ENCODE assay signal across 16 cellular contexts in genomic region chr4:38490753-38491446, GRCh38.
DNase-seq lines count a peak whose midpoint lies in the region; ATAC-seq, FAIRE-seq and TF ChIP-seq lines count a peak whose summit lies in the region.
"Had no signal": no experiment of that assay in that cellular context is flagged by ENCODE, and none has a peak within 500 bp of the region (broad histone marks: within the 10 kb centered on the region; RNA-seq: fewer than 3 reads in every experiment).

No MANE protein-coding gene starts in this region.

- POLR2A ChIA-PET in CD4-positive, alpha-beta T cell (lab: Charles Lee): interaction anchor here (1.1 to 1.3 kb wide), 5 partner anchors 8 to 184 kb away, joined by 3 to 6 read pairs (median 3); no protein-coding TSS in a partner anchor
- POLR2A ChIA-PET in K562 (lab: Yijun Ruan, JAX): no interaction called here
- POLR2A ChIA-PET in naive thymus-derived CD4-positive, alpha-beta T cell (lab: Charles Lee): interaction anchor here (0.8 to 3.5 kb wide), 6 partner anchors 8 to 176 kb away, joined by 3 to 17 read pairs (median 4); no protein-coding TSS in a partner anchor

- H3K36me3 ChIP-seq in K562 (ENCODE audit: control insufficient read depth, insufficient read depth, low read length) (no peaks in the 10 kb centered on the region), ascending aorta (no peaks in the 10 kb centered on the region), gastrocnemius medialis (no peaks in the 10 kb centered on the region)
- no peaks in the 10 kb centered on the region for H3K36me3 ChIP-seq in naive thymus-derived CD4-positive, alpha-beta T cell (ENCODE audit: control insufficient read depth in 2 of 3, insufficient read depth in 3 of 3, low read length in 3 of 3)
- H3K36me3 ChIP-seq: adrenal gland, thoracic aorta had no signal

- H3K4me3 Mint-ChIP-seq in CD4-positive, alpha-beta T cell: peak overlapping the region; percentile 73
- no peak overlapping the region for H3K4me3 Mint-ChIP-seq in Calu3 (ENCODE audit: low read depth, unreplicated experiment)
- peak overlapping the region in 8 of 10 donors; percentile 56 to 85 (median 77) for H3K4me3 Mint-ChIP-seq in naive thymus-derived CD4-positive, alpha-beta T cell

- H3K4me2 ChIP-seq in K562 (ENCODE audit: insufficient read depth, low read length): no peak overlapping the region

- intact Hi-C loops in CD4-positive, alpha-beta T cell (cut with DNase I, micrococcal nuclease): no loop called here
- intact Hi-C loops in Calu3 (cut with micrococcal nuclease; ENCODE audit: unreplicated experiment) (no loop called here), K562 (cut with micrococcal nuclease) (no loop called here), ascending aorta (cut with DNase I) (no loop called here), gastrocnemius medialis (cut with DNase I; ENCODE audit: low total_unique reads) (no loop called here)
- intact Hi-C loops in naive thymus-derived CD4-positive, alpha-beta T cell (cut with micrococcal nuclease): loop anchor here in 1 of 2 donors (1.0 to 5.0 kb wide), 2 partner anchors 18 to 34 kb away; no protein-coding TSS in a partner anchor

- no peak for DNase-seq in CD4-positive, alpha-beta T cell
- DNase-seq in Calu3 (no peak), K562 (ENCODE audit: extremely low read depth in 1 of 4, low spot score in 3 of 4) (no peak), ascending aorta (ENCODE audit: low spot score in 2 of 2) (no peak), gastrocnemius medialis (no peak)
- DNase-seq in naive thymus-derived CD4-positive, alpha-beta T cell: no peak
- DNase-seq: activated T-cell treated with anti-CD3 and anti-CD28 coated beads, Interleukin-2, amount 50 U/mL, for 48 hours; DMS 273 treated with DMSO at 0.1 percent for 48 hours; H7; NCI-H1417; NK-92 treated with Interleukin-12 subunit alpha and Interleukin-12 subunit beta, amount 100 ng/mL, for 24 hours; stimulated activated CD4-positive, alpha-beta T cell treated with anti-CD3 and anti-CD28 coated beads, Interleukin-2, amount 100 ng/mL, for 48 hours had no signal

- no peak overlapping the region for H3K27ac ChIP-seq in CD4-positive, alpha-beta T cell (ENCODE audit: low read depth, low read length)
- H3K27ac ChIP-seq in K562 (ENCODE audit: extremely low read depth, low read depth, low read length) (no peak overlapping the region), ascending aorta (no peak overlapping the region), gastrocnemius medialis (no peak overlapping the region)
- no peak overlapping the region for H3K27ac ChIP-seq in naive thymus-derived CD4-positive, alpha-beta T cell (ENCODE audit: low read depth, low read length)
- H3K27ac ChIP-seq: adrenal gland had no signal

- TF ChIP-seq EP300 in K562 (IDR thresholded peaks at IDR 0.05; ENCODE audit: low read length): no peak

- H3K27me3 ChIP-seq in CD4-positive, alpha-beta T cell (ENCODE audit: control insufficient read depth, insufficient read depth, low read length): no peaks in the 10 kb centered on the region
- H3K27me3 ChIP-seq in K562 (ENCODE audit: control insufficient read depth in 2 of 2, insufficient read depth in 2 of 2, low read length in 2 of 2): no peaks in the 10 kb centered on the region
- H3K27me3 ChIP-seq in naive thymus-derived CD4-positive, alpha-beta T cell (ENCODE audit: control insufficient read depth in 2 of 2, insufficient read depth in 2 of 2, low read length in 2 of 2): no peaks in the 10 kb centered on the region
- H3K27me3 ChIP-seq in ascending aorta: no peaks in the 10 kb centered on the region
- no peaks in the 10 kb centered on the region for H3K27me3 ChIP-seq in gastrocnemius medialis
- H3K27me3 ChIP-seq: adrenal gland had no signal

- FAIRE-seq in K562 (lab: Jason Lieb, UNC): no peak

- BruUV-seq in Calu3 (replicated peaks; lab: Mats Ljungman, UMichigan) (no TSS peak), K562 (replicated peaks; lab: Mats Ljungman, UMichigan) (no TSS peak)

- H3K4me1 ChIP-seq in K562 (replicated peaks in 1 of 2; ENCODE audit: control insufficient read depth in 2 of 2, insufficient read depth in 2 of 2, low read length in 2 of 2) (peaks cover 5 to 19% of the 10 kb centered on the region in 2 experiments; a peak in 4 of 5 replicates), ascending aorta (no peaks in the 10 kb centered on the region), gastrocnemius medialis (no peaks in the 10 kb centered on the region)
- H3K4me1 ChIP-seq in naive thymus-derived CD4-positive, alpha-beta T cell (ENCODE audit: control insufficient read depth in 2 of 2, insufficient read depth in 2 of 2, low read length in 2 of 2): peaks cover 28 to 30% of the 10 kb centered on the region in 2 donors
- H3K4me1 ChIP-seq: adrenal gland had no signal

- H2AFZ ChIP-seq in K562 (ENCODE audit: low read depth, low read length): peak overlapping the region; percentile 84

- TF ChIP-seq RAD21 in K562 (CRISPR knock-in tag; conservative IDR thresholded peaks at IDR 0.05 in 1 of 2, IDR thresholded peaks at IDR 0.05 in 1 of 2): no peak

- in situ Hi-C loops in K562 (cut with MboI): no loop called here
- in situ Hi-C loops in gastrocnemius medialis (cut with MboI; ENCODE audit: low sequenced_read_pairs in 4 of 4): no loop called here

- peaks cover 40% of the 10 kb centered on the region for H3K4me1 Mint-ChIP-seq in CD4-positive, alpha-beta T cell (ENCODE audit: low read depth)
- H3K4me1 Mint-ChIP-seq in Calu3 (ENCODE audit: low read depth, unreplicated experiment): peaks cover 37% of the 10 kb centered on the region
- peaks cover 17 to 67% (median 43%) of the 10 kb centered on the region in 7 donors for H3K4me1 Mint-ChIP-seq in naive thymus-derived CD4-positive, alpha-beta T cell

- CTCF ChIA-PET in CD4-positive, alpha-beta T cell (lab: Charles Lee): interaction anchor here (0.8 kb wide), 1 partner anchor 157 kb away, joined by 3 read pairs; no protein-coding TSS in a partner anchor
- CTCF ChIA-PET in Calu3 (lab: Charles Lee): interaction anchor here (0.7 kb wide), 1 partner anchor 197 kb away, joined by 3 read pairs; no protein-coding TSS in a partner anchor
- CTCF ChIA-PET in K562 (lab: Yijun Ruan, JAX; ENCODE audit: low intra/inter-chr PET ratio): no interaction called here
- CTCF ChIA-PET in naive thymus-derived CD4-positive, alpha-beta T cell (lab: Charles Lee): interaction anchor here (0.9 kb wide), 1 partner anchor 17 kb away, joined by 3 read pairs; no protein-coding TSS in a partner anchor

- no peak for TF ChIP-seq POLR2A in K562 (conservative IDR thresholded peaks at IDR 0.05)
- TF ChIP-seq POLR2A in gastrocnemius medialis (IDR thresholded peaks at IDR 0.05): no peak

- no peak overlapping the region for H3K4me3 ChIP-seq in K562
- no peak overlapping the region for H3K4me3 ChIP-seq in naive thymus-derived CD4-positive, alpha-beta T cell (ENCODE audit: low read length)
- H3K4me3 ChIP-seq in ascending aorta: no peak overlapping the region
- H3K4me3 ChIP-seq in gastrocnemius medialis: no peak overlapping the region
- H3K4me3 ChIP-seq: adrenal gland, thoracic aorta had no signal

- H3K27me3 Mint-ChIP-seq in CD4-positive, alpha-beta T cell: no peaks in the 10 kb centered on the region
- H3K27me3 Mint-ChIP-seq in Calu3 (ENCODE audit: unreplicated experiment): no peaks in the 10 kb centered on the region
- peaks cover 0 to 8% (median 0%) of the 10 kb centered on the region in 5 donors for H3K27me3 Mint-ChIP-seq in naive thymus-derived CD4-positive, alpha-beta T cell

- no peak for ATAC-seq in CD4-positive, alpha-beta T cell (ENCODE audit: poor library complexity)
- no peak for ATAC-seq in K562
- no peak for ATAC-seq in naive thymus-derived CD4-positive, alpha-beta T cell
- no peak for ATAC-seq in HG03521 (IDR thresholded peaks at IDR 0.05; ENCODE audit: unreplicated experiment)
- no peak for ATAC-seq in HG02852 (IDR thresholded peaks at IDR 0.05; ENCODE audit: unreplicated experiment)
- no peak for ATAC-seq in gastrocnemius medialis

- no peak for TF ChIP-seq CTCF in CD4-positive, alpha-beta T cell (IDR thresholded peaks at IDR 0.05)
- TF ChIP-seq CTCF in Calu3 (IDR thresholded peaks at IDR 0.05; ENCODE audit: unreplicated experiment) (no peak), K562 (IDR thresholded peaks at IDR 0.05 in 2 of 3, conservative IDR thresholded peaks at IDR 0.05 in 1 of 3; ENCODE audit: insufficient read depth in 2 of 3, low read depth in 1 of 3, low read length in 3 of 3) (no peak), ascending aorta (IDR thresholded peaks at IDR 0.05) (no peak), gastrocnemius medialis (IDR thresholded peaks at IDR 0.05 in 4 of 5, conservative IDR thresholded peaks at IDR 0.05 in 1 of 5) (no peak)

- H3K79me2 ChIP-seq in K562 (ENCODE audit: control insufficient read depth, insufficient read depth, low read length): no peaks in the 10 kb centered on the region

- peak overlapping the region; percentile 93 for H3K27ac Mint-ChIP-seq in CD4-positive, alpha-beta T cell
- peak overlapping the region; percentile 88 for H3K27ac Mint-ChIP-seq in Calu3 (ENCODE audit: unreplicated experiment)
- peak overlapping the region in 8 of 9 donors; percentile 90 to 100 (median 94) for H3K27ac Mint-ChIP-seq in naive thymus-derived CD4-positive, alpha-beta T cell

- H4K20me1 ChIP-seq in K562 (replicated peaks; ENCODE audit: control insufficient read depth, insufficient read depth, low read length): no peaks in the 10 kb centered on the region

- H3K9me3 Mint-ChIP-seq in CD4-positive, alpha-beta T cell: no peaks in the 10 kb centered on the region
- no peaks in the 10 kb centered on the region for H3K9me3 Mint-ChIP-seq in Calu3 (ENCODE audit: low read depth, unreplicated experiment)
- H3K9me3 Mint-ChIP-seq in naive thymus-derived CD4-positive, alpha-beta T cell: no peaks in the 10 kb centered on the region

- H3K36me3 Mint-ChIP-seq in CD4-positive, alpha-beta T cell (ENCODE audit: low read depth): no peaks in the 10 kb centered on the region
- H3K36me3 Mint-ChIP-seq in Calu3 (ENCODE audit: insufficient read depth, unreplicated experiment): no peaks in the 10 kb centered on the region
- H3K36me3 Mint-ChIP-seq in naive thymus-derived CD4-positive, alpha-beta T cell: peaks cover 0 to 3% (median 0%) of the 10 kb centered on the region in 5 donors

- no peaks in the 10 kb centered on the region for H3K9me1 ChIP-seq in K562 (ENCODE audit: control insufficient read depth, insufficient read depth, low read length)

- WGBS in K562 (ENCODE audit: insufficient coverage, low coverage, missing lambda C conversion rate): 45% methylated on average over 4 of the region's 4 CpGs

- H3K9me3 ChIP-seq in CD4-positive, alpha-beta T cell (ENCODE audit: control insufficient read depth, low read length): no peaks in the 10 kb centered on the region
- H3K9me3 ChIP-seq in K562 (replicated peaks; ENCODE audit: control insufficient read depth, insufficient read depth, low read depth, low read length) (no peaks in the 10 kb centered on the region), ascending aorta (no peaks in the 10 kb centered on the region), gastrocnemius medialis (no peaks in the 10 kb centered on the region)
- no peaks in the 10 kb centered on the region for H3K9me3 ChIP-seq in naive thymus-derived CD4-positive, alpha-beta T cell (ENCODE audit: control insufficient read depth in 2 of 3, low read length in 3 of 3)
- H3K9me3 ChIP-seq: adrenal gland, thoracic aorta had no signal

- no peak overlapping the region for H3K9ac ChIP-seq in K562 (ENCODE audit: insufficient read depth in 1 of 2, low read depth in 2 of 2, low read length in 2 of 2)

TF ChIP-seq in K562, 482 proteins besides CTCF, POLR2A, EP300 and RAD21 (continues in another document):
- TF ChIP-seq CBX5 (IDR thresholded peaks at IDR 0.05; ENCODE audit: borderline replicate concordance, low read depth) (no peak), ZNF644 (tag; IDR thresholded peaks at IDR 0.05; ENCODE audit: low read depth) (no peak)
